In genomic region chr19:13010038-13010991, GRCh38 we compare ENCODE assay signal across 11 cellular contexts. TPM values are rescaled to one million over a fixed set of nuclear protein-coding genes. Genes with fewer than 3 reads are reported as not detected.
DNase-seq lines count a peak whose midpoint lies in the region; ATAC-seq and TF ChIP-seq lines count a peak whose summit lies in the region.
"Had no signal": no experiment of that assay in that cellular context is flagged by ENCODE, and none has a peak within 500 bp of the region (broad histone marks: within the 10 kb centered on the region; RNA-seq: fewer than 3 reads in every experiment).

No MANE protein-coding gene starts in this region.

- no peak overlapping the region for H2BK120ac ChIP-seq in mesenchymal stem cell (ENCODE audit: low read depth, low read length)

- H2BK5ac ChIP-seq in mesenchymal stem cell (ENCODE audit: low read depth, low read length, poor library complexity, severe bottlenecking): no peak overlapping the region

- H3K4me1 Mint-ChIP-seq in natural killer cell: peaks cover 18 to 25% of the 10 kb centered on the region in 2 donors

- TF ChIP-seq POLR2A in esophagus muscularis mucosa (IDR thresholded peaks at IDR 0.05; ENCODE audit: low read depth) (no peak), tibial nerve (IDR thresholded peaks at IDR 0.05) (peak in 1 of 2 donors; percentile 16)

- H2AK5ac ChIP-seq in mesenchymal stem cell (ENCODE audit: low read length, severe bottlenecking): no peak overlapping the region

- H3K27me3 ChIP-seq in esophagus muscularis mucosa: peaks cover 0 to 3% (median 0%) of the 10 kb centered on the region in 4 donors
- peaks cover 0 to 96% of the 10 kb centered on the region in 2 experiments for H3K27me3 ChIP-seq in mesenchymal stem cell (ENCODE audit: control insufficient read depth in 1 of 2, insufficient read depth in 1 of 2, low read length in 2 of 2)
- peaks cover 0 to 11% of the 10 kb centered on the region in 2 donors for H3K27me3 ChIP-seq in tibial nerve

- H3K27ac Mint-ChIP-seq in natural killer cell: no peak overlapping the region
- H3K27ac Mint-ChIP-seq: activated naive CD8-positive, alpha-beta T cell treated with anti-CD3 and anti-CD28 coated beads, Interleukin-2, amount 10 ng/mL, durations not matched to agents 7 days and 5 days had no signal

- intact Hi-C loops in esophagus muscularis mucosa (cut with DNase I) (no loop called here), natural killer cell (cut with micrococcal nuclease) (no loop called here)

- no peaks in the 10 kb centered on the region for H3K9me3 Mint-ChIP-seq in natural killer cell
- H3K9me3 Mint-ChIP-seq: activated naive CD8-positive, alpha-beta T cell treated with anti-CD3 and anti-CD28 coated beads, Interleukin-2, amount 10 ng/mL, durations not matched to agents 7 days and 5 days had no signal

- no peak overlapping the region for H3K18ac ChIP-seq in mesenchymal stem cell (ENCODE audit: low read depth in 1 of 2, low read length in 2 of 2)

- H2AFZ ChIP-seq in mesenchymal stem cell (ENCODE audit: low read depth, low read length): no peak overlapping the region

- H3K4me3 ChIP-seq in LNCaP clone FGC (ENCODE audit: low read depth, low read length) (peak overlapping the region; percentile 19), esophagus muscularis mucosa (peak overlapping the region in 3 of 4 donors; percentile 1 to 8 (median 2)), mesenchymal stem cell (ENCODE audit: insufficient read depth in 1 of 2, low read depth in 1 of 2, low read length in 2 of 2) (peak overlapping the region; percentile 17 to 46), tibial nerve (peak overlapping the region in 1 of 4 donors; percentile 8)
- H3K4me3 ChIP-seq: smooth muscle cell had no signal

- H3K27me3 Mint-ChIP-seq in natural killer cell (ENCODE audit: low read depth in 2 of 2): peaks cover 37 to 60% of the 10 kb centered on the region in 2 donors

- no peak overlapping the region for H3K4ac ChIP-seq in mesenchymal stem cell (ENCODE audit: low read depth in 1 of 2, low read length in 2 of 2)

- H3K9me3 ChIP-seq in esophagus muscularis mucosa (no peaks in the 10 kb centered on the region), mesenchymal stem cell (ENCODE audit: control insufficient read depth, low read length) (no peaks in the 10 kb centered on the region), tibial nerve (no peaks in the 10 kb centered on the region)

- no peak overlapping the region for H3K4me3 Mint-ChIP-seq in natural killer cell
- H3K4me3 Mint-ChIP-seq: activated naive CD8-positive, alpha-beta T cell treated with anti-CD3 and anti-CD28 coated beads, Interleukin-2, amount 10 ng/mL, durations not matched to agents 7 days and 5 days had no signal

- no peak overlapping the region for H2BK15ac ChIP-seq in mesenchymal stem cell (ENCODE audit: low read depth, poor library complexity, severe bottlenecking)

- no peak overlapping the region for H3K23ac ChIP-seq in mesenchymal stem cell (ENCODE audit: low read length in 2 of 2)

- no peak for ATAC-seq in natural killer cell

- no peak for TF ChIP-seq CTCF in LNCaP clone FGC (IDR thresholded peaks at IDR 0.05; ENCODE audit: control insufficient read depth, extremely low read depth, insufficient read depth)
- TF ChIP-seq CTCF in esophagus muscularis mucosa (IDR thresholded peaks at IDR 0.05): no peak
- TF ChIP-seq CTCF in tibial nerve (IDR thresholded peaks at IDR 0.05): no peak
- no peak for TF ChIP-seq CTCF in natural killer cell (IDR thresholded peaks at IDR 0.05)

- peaks cover 0 to 4% (median 0%) of the 10 kb centered on the region in 4 donors for H3K36me3 ChIP-seq in esophagus muscularis mucosa
- peaks cover 4 to 10% of the 10 kb centered on the region in 2 experiments for H3K36me3 ChIP-seq in mesenchymal stem cell (ENCODE audit: control insufficient read depth in 1 of 2, insufficient read depth in 2 of 2, low read depth in 1 of 2, low read length in 2 of 2)
- peaks cover 0 to 4% (median 0%) of the 10 kb centered on the region in 3 donors for H3K36me3 ChIP-seq in tibial nerve

- peaks cover 2% of the 10 kb centered on the region for H3K79me1 ChIP-seq in mesenchymal stem cell (replicated peaks; ENCODE audit: low read length, poor library complexity, severe bottlenecking)

- H3K4me2 ChIP-seq in mesenchymal stem cell (ENCODE audit: low read length, poor library complexity, severe bottlenecking): no peak overlapping the region
- H3K4me2 ChIP-seq: smooth muscle cell had no signal

- peak overlapping the region; percentile 68 for H3K9ac ChIP-seq in mesenchymal stem cell (ENCODE audit: low read length)

- peak overlapping the region; percentile 56 to 97 (median 92) for H3K27ac ChIP-seq in esophagus muscularis mucosa (replicated peaks in 1 of 4)
- no peak overlapping the region for H3K27ac ChIP-seq in mesenchymal stem cell (ENCODE audit: low read length, poor library complexity, severe bottlenecking)
- H3K27ac ChIP-seq in tibial nerve: peak overlapping the region in 3 of 4 donors; percentile 10 to 71 (median 39)

- WGBS in esophagus muscularis mucosa: 72% methylated on average over 32 of the region's 62 CpGs
- 5% methylated on average over 58 of the region's 62 CpGs for WGBS in mesenchymal stem cell
- WGBS in tibial nerve, 2 donors: 38 to 42% methylated on average over 60 to 61 of the region's 62 CpGs

- H2BK12ac ChIP-seq in mesenchymal stem cell (ENCODE audit: low read length in 2 of 2): no peak overlapping the region

- H3K4me1 ChIP-seq in esophagus muscularis mucosa: peaks cover 95 to 100% (median 100%) of the 10 kb centered on the region in 4 donors
- H3K4me1 ChIP-seq in mesenchymal stem cell (ENCODE audit: control insufficient read depth, insufficient read depth, low read depth, low read length): peaks cover 41% of the 10 kb centered on the region
- H3K4me1 ChIP-seq in tibial nerve: peaks cover 0 to 100% (median 58%) of the 10 kb centered on the region in 4 donors

- DNase-seq in LNCaP clone FGC (ENCODE audit: low read depth) (no peak), esophagus muscularis mucosa (ENCODE audit: extremely low spot score) (no peak), mesenchymal stem cell (no peak), tibial nerve (ENCODE audit: low spot score in 2 of 2) (peak in 1 of 2 donors; percentile 53), ureter (ENCODE audit: low spot score) (no peak), natural killer cell (no peak), NCI-H187 treated with DMSO at 0.1 percent for 48 hours (lab: John Stamatoyannopoulos, UW) (no peak)
- DNase-seq: activated naive CD8-positive, alpha-beta T cell treated with anti-CD3 and anti-CD28 coated beads, Interleukin-2, amount 10 ng/mL, durations not matched to agents 7 days and 5 days had no signal

- TF ChIP-seq EP300 in esophagus muscularis mucosa (IDR thresholded peaks at IDR 0.05) (no peak), tibial nerve (IDR thresholded peaks at IDR 0.05) (peak in 1 of 2 donors; percentile 55)

- no peak overlapping the region for H4K91ac ChIP-seq in mesenchymal stem cell (ENCODE audit: low read length)

- no peak overlapping the region for H3K14ac ChIP-seq in mesenchymal stem cell (ENCODE audit: low read length in 2 of 2)

- H3K36me3 Mint-ChIP-seq in natural killer cell: no peaks in the 10 kb centered on the region

- no peak overlapping the region for H4K8ac ChIP-seq in mesenchymal stem cell (ENCODE audit: low read length)

RNA-seq across cellular contexts. Expression of gene NFIX, which starts 15.0 kb away (rescaled TPM):
- 100 to 1,000 TPM in 1 of 4 donors, 10 to 100 TPM in 3; 56.0 to 154 (median 79.4) TPM for total RNA-seq in esophagus muscularis mucosa
- polyA plus RNA-seq in mesenchymal stem cell (2013, experiment 1 of 2): 4.6 TPM
- 4.6 TPM for polyA plus RNA-seq in mesenchymal stem cell (2013, experiment 2 of 2)
- 10 to 100 TPM; 39.8 to 55.8 (median 48.2) TPM for total RNA-seq in tibial nerve
- total RNA-seq in ureter: 91.7 TPM
- 1 to 10 TPM in 2 of 3 donors, under 1 TPM in 1; 0.61 to 2.1 (median 1.3) TPM for total RNA-seq in natural killer cell

RNA-seq across cellular contexts. Expression of gene DAND5, which starts 40.9 kb away (rescaled TPM):
- under 1 TPM in 3 of 4 donors, not detected in 1; 0.19 to 0.83 (median 0.29) TPM for total RNA-seq in esophagus muscularis mucosa
- 0.01 TPM for polyA plus RNA-seq in mesenchymal stem cell (2013, experiment 1 of 2)
- not detected for polyA plus RNA-seq in mesenchymal stem cell (2013, experiment 2 of 2)
- total RNA-seq in tibial nerve: not detected
- total RNA-seq in ureter: not detected
- total RNA-seq in natural killer cell: not detected
- total RNA-seq: activated naive CD8-positive, alpha-beta T cell treated with anti-CD3 and anti-CD28 coated beads, Interleukin-2, amount 10 ng/mL, durations not matched to agents 7 days and 5 days; LHCN-M2; NCI-H460; smooth muscle cell had no signal
- polyA plus RNA-seq: smooth muscle cell had no signal

RNA-seq across cellular contexts. Expression of gene GADD45GIP1, which starts 53.3 kb away (rescaled TPM):
- total RNA-seq in esophagus muscularis mucosa (10 to 100 TPM; 33.0 to 60.1 (median 49.3) TPM), tibial nerve (10 to 100 TPM; 41.4 to 68.8 (median 53.5) TPM), ureter (12.4 TPM), natural killer cell (1 to 10 TPM; 5.3 to 7.1 (median 5.7) TPM)
- 47.1 TPM for polyA plus RNA-seq in mesenchymal stem cell (2013, experiment 1 of 2)
- polyA plus RNA-seq in mesenchymal stem cell (2013, experiment 2 of 2): 47.3 TPM

Comparison
In these comparisons a context has a peak if more than half of its experiments do, and no peak if none do; other contexts are left out.
1. RNA of gene NFIX, which starts 15.0 kb away (total RNA-seq): 91.7 TPM in ureter (single experiment), 56.0 to 154 TPM in esophagus muscularis mucosa and 39.8 to 55.8 TPM in tibial nerve; 0.61 to 2.1 TPM in natural killer cell; every median in the first group is over 10 times any median in the second.